Comparison of ENCODE assay signal across 12 cellular contexts in the genomic region with DNA sequence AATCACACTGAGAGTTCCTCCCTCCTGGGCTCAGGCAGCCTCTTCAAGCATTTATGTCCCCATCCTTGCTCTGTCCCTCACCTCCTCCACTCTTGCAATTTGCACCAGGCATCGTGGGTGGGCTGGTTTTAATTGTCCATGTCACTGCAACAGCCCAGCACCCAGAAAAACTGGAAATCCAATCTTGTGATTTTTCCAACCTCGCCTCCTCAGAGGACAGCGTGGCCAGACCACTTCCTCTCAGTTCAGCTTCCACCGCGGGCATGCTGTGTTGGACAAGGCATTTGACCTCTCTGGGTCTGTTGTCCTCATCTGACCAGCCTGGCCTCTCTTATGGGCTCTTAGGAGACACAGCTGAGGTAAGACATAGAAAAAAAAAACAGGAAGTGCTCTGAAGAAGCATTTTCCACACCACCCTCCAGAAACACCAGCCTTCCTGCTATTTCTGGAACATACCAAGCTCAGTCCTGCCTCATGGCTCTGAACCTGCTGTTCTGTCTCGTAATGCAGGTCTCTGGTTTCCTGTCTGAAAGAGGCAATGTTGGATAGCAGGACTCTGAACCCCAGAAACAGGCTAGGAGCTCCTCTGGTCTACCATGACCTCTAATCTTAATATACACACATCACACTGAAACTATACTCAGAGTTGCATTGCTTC. TPM values are rescaled to one million over a fixed set of nuclear protein-coding genes. Genes with fewer than 3 reads are reported as not detected.
DNase-seq lines count a peak whose midpoint lies in the region; TF ChIP-seq lines count a peak whose summit lies in the region.
"Had no signal": no experiment of that assay in that cellular context is flagged by ENCODE, and none has a peak within 500 bp of the region (broad histone marks: within the 10 kb centered on the region; RNA-seq: fewer than 3 reads in every experiment).

No MANE protein-coding gene starts in this region.

- DNase-seq in DMS53 (lab: John Stamatoyannopoulos, UW) = peak; percentile 25
- no peak for DNase-seq in DMS53 treated with DMSO at 0.1 percent for 48 hours (lab: John Stamatoyannopoulos, UW; ENCODE audit: unreplicated experiment)
- peak; percentile 77 for DNase-seq in RPMI8226
- DNase-seq in left kidney (ENCODE audit: low read depth, low spot score) = peak; percentile 96
- DNase-seq in transverse colon = peak; percentile 22
- no peak for DNase-seq in activated naive CD8-positive, alpha-beta T cell treated with anti-CD3 and anti-CD28 coated beads for 36 hours
- no peak for DNase-seq in islet precursor cell
- no peak for DNase-seq in stimulated activated naive CD4-positive, alpha-beta T cell (lab: John Stamatoyannopoulos, UW)
- DNase-seq: activated T-cell treated with anti-CD3 and anti-CD28 coated beads for 4 hours, mesendoderm, NCI-H1436 had no signal

- peaks cover 3% of the 10 kb centered on the region for H3K4me1 Mint-ChIP-seq in activated naive CD8-positive, alpha-beta T cell treated with anti-CD3 and anti-CD28 coated beads for 36 hours

- H3K36me3 ChIP-seq in transverse colon = no peaks in the 10 kb centered on the region

- 41% methylated on average over 6 of the region's 6 CpGs; no CpG with 5 or more reads in 1 of the 2 donors for WGBS in transverse colon (ENCODE audit: low coverage in 1 of 2), 2 donors

- no peaks in the 10 kb centered on the region for H3K27me3 ChIP-seq in transverse colon

- H3K4me3 Mint-ChIP-seq in activated naive CD8-positive, alpha-beta T cell treated with anti-CD3 and anti-CD28 coated beads for 36 hours = no peak overlapping the region

- in situ Hi-C loops in transverse colon (cut with MboI; ENCODE audit: low pct_ligation_motif_present in 1 of 4, low pct_unique_long_range_greater_than_20kb in 1 of 4, low sequenced_read_pairs in 3 of 4) = no loop called here

- no peak for TF ChIP-seq CTCF in transverse colon (IDR thresholded peaks at IDR 0.05)

- no peaks in the 10 kb centered on the region for H3K9me3 ChIP-seq in transverse colon

- H3K27ac ChIP-seq in transverse colon = no peak overlapping the region
- H3K27ac ChIP-seq: 22Rv1 had no signal

- peaks cover 25% of the 10 kb centered on the region for H3K27me3 Mint-ChIP-seq in activated naive CD8-positive, alpha-beta T cell treated with anti-CD3 and anti-CD28 coated beads for 36 hours

- no peak overlapping the region for H3K4me3 ChIP-seq in transverse colon

- no peaks in the 10 kb centered on the region for H3K4me1 ChIP-seq in transverse colon

- H3K36me3 Mint-ChIP-seq in activated naive CD8-positive, alpha-beta T cell treated with anti-CD3 and anti-CD28 coated beads for 36 hours = no peaks in the 10 kb centered on the region

- TF ChIP-seq POLR2A in transverse colon (IDR thresholded peaks at IDR 0.05) = no peak

- H3K9me3 Mint-ChIP-seq in activated naive CD8-positive, alpha-beta T cell treated with anti-CD3 and anti-CD28 coated beads for 36 hours = no peaks in the 10 kb centered on the region

- no peak overlapping the region for H3K27ac Mint-ChIP-seq in activated naive CD8-positive, alpha-beta T cell treated with anti-CD3 and anti-CD28 coated beads for 36 hours

- no peak for TF ChIP-seq EP300 in transverse colon (IDR thresholded peaks at IDR 0.05; ENCODE audit: low read depth)

- intact Hi-C loops in transverse colon (cut with DNase I; ENCODE audit: low total_unique reads) = no loop called here

RNA-seq across cellular contexts. Expression of gene TMEM114, which starts 8.3 kb away (rescaled TPM):
- total RNA-seq in transverse colon = not detected
- not detected for total RNA-seq in activated naive CD8-positive, alpha-beta T cell treated with anti-CD3 and anti-CD28 coated beads for 36 hours

RNA-seq across cellular contexts. Expression of gene METTL22, which starts 39.4 kb away (rescaled TPM):
- total RNA-seq in transverse colon = 10 to 100 TPM; 30.0 to 71.0 (median 53.9) TPM
- total RNA-seq in activated naive CD8-positive, alpha-beta T cell treated with anti-CD3 and anti-CD28 coated beads for 36 hours = 10 to 100 TPM; 25.0 to 26.8 TPM

Comparison
In these comparisons a context has a peak if more than half of its experiments do, and no peak if none do; other contexts are left out.
1. DNase-seq: peak in DMS53 (single experiment), RPMI8226 (single experiment), left kidney (single experiment) and transverse colon (single experiment); none in DMS53 treated with DMSO at 0.1 percent for 48 hours (single experiment), activated naive CD8-positive, alpha-beta T cell treated with anti-CD3 and anti-CD28 coated beads for 36 hours (single experiment), islet precursor cell (single experiment) and stimulated activated naive CD4-positive, alpha-beta T cell (0 of 6).